Comparison of ENCODE assay signal across 1 cellular context in genomic region chr15:67843092-67843501, GRCh38.
TF ChIP-seq lines count a peak whose summit lies in the region.

No MANE protein-coding gene starts in this region.

TF ChIP-seq in IMR-90, 13 proteins besides CTCF, POLR2A, EP300 and RAD21:
- no peak for TF ChIP-seq MAZ (IDR thresholded peaks at IDR 0.05; ENCODE audit: borderline replicate concordance, low read depth, low read length)
